ENCODE assay signal across 17 cellular contexts in genomic region chr18:54386800-54387495, GRCh38. TPM values are rescaled to one million over a fixed set of nuclear protein-coding genes. Genes with fewer than 3 reads are reported as not detected.
"Had no signal": no experiment of that assay in that cellular context is flagged by ENCODE, and none has a peak within 500 bp of the region (broad histone marks: within the 10 kb centered on the region; RNA-seq: fewer than 3 reads in every experiment).

No MANE protein-coding gene starts in this region.

RNA-seq across cellular contexts. Expression of gene STARD6, which starts 29.3 kb away (rescaled TPM):
- total RNA-seq: hepatocyte; kidney epithelial cell; left ventricle myocardium inferior; lower leg skin; lung; mucosa of gallbladder; naive thymus-derived CD8-positive, alpha-beta T cell; occipital lobe; ovary; progenitor cell of endocrine pancreas; right atrium auricular region; right lobe of liver; stomach; thyroid gland; transverse colon; upper lobe of right lung had no signal
- polyA plus RNA-seq: heart right ventricle; naive thymus-derived CD8-positive, alpha-beta T cell; ovary; stomach had no signal
